Comparison of ENCODE assay signal across 20 cellular contexts in genomic region chr9:129441852-129442251, GRCh38.
DNase-seq lines count a peak whose midpoint lies in the region; ATAC-seq and TF ChIP-seq lines count a peak whose summit lies in the region.
"Had no signal": no experiment of that assay in that cellular context is flagged by ENCODE, and none has a peak within 500 bp of the region (broad histone marks: within the 10 kb centered on the region; RNA-seq: fewer than 3 reads in every experiment).

No MANE protein-coding gene starts in this region.

- H3K27me3 Mint-ChIP-seq in MCF 10A (ENCODE audit: insufficient read depth, unreplicated experiment) (peaks cover 12% of the 10 kb centered on the region), brain (peaks cover 9% of the 10 kb centered on the region)
- H3K27me3 Mint-ChIP-seq in activated CD8-positive, alpha-beta memory T cell treated with anti-CD3 and anti-CD28 coated beads, Interleukin-2, amount 10 ng/mL, durations not matched to agents 7 days and 5 days: peaks cover 51% of the 10 kb centered on the region

- H3K9me3 ChIP-seq in breast epithelium (no peaks in the 10 kb centered on the region), mucosa of descending colon (no peaks in the 10 kb centered on the region), tibial artery (no peaks in the 10 kb centered on the region)
- H3K9me3 ChIP-seq: HAP-1, SK-N-SH had no signal

- H3K9me3 Mint-ChIP-seq in MCF 10A (ENCODE audit: unreplicated experiment) (no peaks in the 10 kb centered on the region), brain (peaks cover 0 to 16% (median 12%) of the 10 kb centered on the region in 5 experiments)
- peaks cover 2% of the 10 kb centered on the region for H3K9me3 Mint-ChIP-seq in activated CD8-positive, alpha-beta memory T cell treated with anti-CD3 and anti-CD28 coated beads, Interleukin-2, amount 10 ng/mL, durations not matched to agents 7 days and 5 days (ENCODE audit: low read depth)

- TF ChIP-seq POLR2A in breast epithelium (IDR thresholded peaks at IDR 0.05): no peak

- no peak for TF ChIP-seq CTCF in MCF 10A (IDR thresholded peaks at IDR 0.05; ENCODE audit: unreplicated experiment)
- no peak for TF ChIP-seq CTCF in breast epithelium (IDR thresholded peaks at IDR 0.05)
- TF ChIP-seq CTCF in brain (conservative IDR thresholded peaks at IDR 0.05): no peak
- no peak for TF ChIP-seq CTCF in mucosa of descending colon (IDR thresholded peaks at IDR 0.05)
- TF ChIP-seq CTCF in tibial artery (IDR thresholded peaks at IDR 0.05): no peak

- H3K27ac Mint-ChIP-seq in MCF 10A (ENCODE audit: low read depth, unreplicated experiment) (no peak overlapping the region), brain (peak overlapping the region; percentile 29 to 94 (median 41))
- H3K27ac Mint-ChIP-seq in activated CD8-positive, alpha-beta memory T cell treated with anti-CD3 and anti-CD28 coated beads, Interleukin-2, amount 10 ng/mL, durations not matched to agents 7 days and 5 days: no peak overlapping the region

- DNase-seq in MCF 10A (ENCODE audit: unreplicated experiment) (peak; percentile 38), breast epithelium (ENCODE audit: low spot score in 2 of 2) (no peak), mucosa of descending colon (peak in 2 of 3 donors; percentile 53 to 54), tibial artery (no peak), HPDE6-E6E7 (ENCODE audit: extremely low spot score) (no peak), anterior cingulate cortex (lab: John Stamatoyannopoulos, UW) (no peak)
- DNase-seq in activated CD8-positive, alpha-beta memory T cell treated with anti-CD3 and anti-CD28 coated beads, Interleukin-2, amount 10 ng/mL, durations not matched to agents 7 days and 5 days: no peak
- DNase-seq: DMS79, MM.1S, NCI-H1105 treated with DMSO at 0.1 percent for 48 hours, NCI-H1930, NCI-H2171, NCI-H774, PC-9, SK-N-SH had no signal

- no TSS peak for BruUV-seq in MCF 10A (replicated peaks; lab: Mats Ljungman, UMichigan)

- ATAC-seq in mucosa of descending colon: peak; percentile 79
- ATAC-seq in activated CD8-positive, alpha-beta memory T cell treated with anti-CD3 and anti-CD28 coated beads, Interleukin-2, amount 10 ng/mL, durations not matched to agents 7 days and 5 days: no peak
- ATAC-seq: GM12878 had no signal

- no peak overlapping the region for H3K4me3 Mint-ChIP-seq in MCF 10A (ENCODE audit: unreplicated experiment)
- H3K4me3 Mint-ChIP-seq in brain: no peak overlapping the region
- H3K4me3 Mint-ChIP-seq in activated CD8-positive, alpha-beta memory T cell treated with anti-CD3 and anti-CD28 coated beads, Interleukin-2, amount 10 ng/mL, durations not matched to agents 7 days and 5 days: no peak overlapping the region
- H3K4me3 Mint-ChIP-seq: CD14-positive monocyte had no signal

- intact Hi-C loops in MCF 10A (cut with micrococcal nuclease) (no loop called here), breast epithelium (cut with DNase I; ENCODE audit: low total_unique reads) (loop anchor here (1.0 kb wide), 1 partner anchor 10 kb away; no protein-coding TSS in a partner anchor), mucosa of descending colon (cut with DNase I, micrococcal nuclease) (no loop called here), tibial artery (cut with DNase I; ENCODE audit: low total_unique reads) (no loop called here)

- no peaks in the 10 kb centered on the region for H3K36me3 Mint-ChIP-seq in MCF 10A (ENCODE audit: insufficient read depth, unreplicated experiment)
- no peaks in the 10 kb centered on the region for H3K36me3 Mint-ChIP-seq in brain
- H3K36me3 Mint-ChIP-seq in activated CD8-positive, alpha-beta memory T cell treated with anti-CD3 and anti-CD28 coated beads, Interleukin-2, amount 10 ng/mL, durations not matched to agents 7 days and 5 days: peaks cover 3% of the 10 kb centered on the region

- H3K4me3 ChIP-seq in breast epithelium (no peak overlapping the region), mucosa of descending colon (no peak overlapping the region), tibial artery (no peak overlapping the region)
- H3K4me3 ChIP-seq: GM12878, HAP-1, PC-9 had no signal

- H3K36me3 ChIP-seq in breast epithelium (no peaks in the 10 kb centered on the region), mucosa of descending colon (ENCODE audit: low read depth) (no peaks in the 10 kb centered on the region), tibial artery (no peaks in the 10 kb centered on the region)
- H3K36me3 ChIP-seq: HAP-1 had no signal

- no peaks in the 10 kb centered on the region for H3K27me3 ChIP-seq in breast epithelium
- no peaks in the 10 kb centered on the region for H3K27me3 ChIP-seq in tibial artery

- POLR2A ChIA-PET in MCF 10A (lab: Yijun Ruan, JAX): interaction anchor here (0.6 kb wide), 1 partner anchor 1008 kb away, joined by 3 read pairs; no protein-coding TSS in a partner anchor

- H3K4me1 Mint-ChIP-seq in MCF 10A (ENCODE audit: insufficient read depth, unreplicated experiment) (no peaks in the 10 kb centered on the region), brain (peaks cover 65% of the 10 kb centered on the region)
- peaks cover 22% of the 10 kb centered on the region for H3K4me1 Mint-ChIP-seq in activated CD8-positive, alpha-beta memory T cell treated with anti-CD3 and anti-CD28 coated beads, Interleukin-2, amount 10 ng/mL, durations not matched to agents 7 days and 5 days

- H3K4me1 ChIP-seq in breast epithelium (peaks cover 4 to 12% of the 10 kb centered on the region in 2 donors), mucosa of descending colon (ENCODE audit: low read depth) (peaks cover 23% of the 10 kb centered on the region), tibial artery (peaks cover 0 to 30% (median 25%) of the 10 kb centered on the region in 4 donors)

- H3K27ac ChIP-seq in breast epithelium (no peak overlapping the region), tibial artery (no peak overlapping the region)
- H3K27ac ChIP-seq: KMS-11, PC-9 had no signal

- CTCF ChIA-PET in MCF 10A (lab: Yijun Ruan, JAX): no interaction called here
- CTCF ChIA-PET in activated CD8-positive, alpha-beta memory T cell treated with anti-CD3 and anti-CD28 coated beads, Interleukin-2, amount 10 ng/mL, durations not matched to agents 7 days and 5 days (lab: Charles Lee): no interaction called here

Comparison
In these comparisons a context has a peak if more than half of its experiments do, and no peak if none do; other contexts are left out.
1. DNase-seq: peak in MCF 10A (single experiment) and mucosa of descending colon (2 of 3); none in breast epithelium (0 of 2), tibial artery (0 of 2), HPDE6-E6E7 (single experiment), activated CD8-positive, alpha-beta memory T cell treated with anti-CD3 and anti-CD28 coated beads, Interleukin-2, amount 10 ng/mL, durations not matched to agents 7 days and 5 days (single experiment) and anterior cingulate cortex (0 of 58).
2. H3K27ac Mint-ChIP-seq: peak in brain (5 of 5); none in MCF 10A (single experiment) and activated CD8-positive, alpha-beta memory T cell treated with anti-CD3 and anti-CD28 coated beads, Interleukin-2, amount 10 ng/mL, durations not matched to agents 7 days and 5 days (single experiment).